In genomic region chr1:183804916-183805734, GRCh38 we compare ENCODE assay signal across 8 cellular contexts. TPM values are rescaled to one million over a fixed set of nuclear protein-coding genes. Genes with fewer than 3 reads are reported as not detected.
DNase-seq lines count a peak whose midpoint lies in the region; ATAC-seq and TF ChIP-seq lines count a peak whose summit lies in the region.

TSS of gene RGL1 (plus strand) at chr1:183805120. CDS start at chr1:183805298, 178 bp downstream.

- TF ChIP-seq CTCF in C4-2B (conservative IDR thresholded peaks at IDR 0.05): no peak
- TF ChIP-seq CTCF in Peyer's patch (IDR thresholded peaks at IDR 0.05): no peak

- H3K4me1 ChIP-seq in Peyer's patch: peaks cover 0 to 15% (median 2%) of the 10 kb centered on the region in 4 donors

- TF ChIP-seq POLR2A in Peyer's patch (IDR thresholded peaks at IDR 0.05): peak; percentile 24 to 40

- H3K4me3 ChIP-seq in Peyer's patch: peak within 1 kb of the TSS; percentile 35 to 75 (median 48)

- DNase-seq in Peyer's patch: peak; percentile 17 to 74 (median 72)
- peak; percentile 88 for DNase-seq in astrocyte of the hippocampus (ENCODE audit: low read depth, low spot score)
- DNase-seq in hepatic stellate cell (ENCODE audit: low spot score): peak; percentile 59
- DNase-seq in posterior vena cava (ENCODE audit: low spot score): peak; percentile 92

- H3K27ac ChIP-seq in C4-2B: peak within 1 kb of the TSS; percentile 81
- peak within 1 kb of the TSS; percentile 25 to 83 (median 63) for H3K27ac ChIP-seq in Peyer's patch

- no peaks in the 10 kb centered on the region for H3K27me3 ChIP-seq in Peyer's patch

- intact Hi-C loops in posterior vena cava (cut with DNase I): no loop called here

- ATAC-seq in GM19035 (IDR thresholded peaks at IDR 0.05; ENCODE audit: unreplicated experiment): peak; percentile 55
- peak; percentile 66 for ATAC-seq in HG03342 (IDR thresholded peaks at IDR 0.05; ENCODE audit: unreplicated experiment)
- no peak for ATAC-seq in GM21786 (IDR thresholded peaks at IDR 0.05; ENCODE audit: unreplicated experiment)

- H3K9me3 ChIP-seq in Peyer's patch: peaks cover 0 to 5% (median 0%) of the 10 kb centered on the region in 4 donors

- H3K36me3 ChIP-seq in Peyer's patch: no peaks in the 10 kb centered on the region

RNA-seq across cellular contexts. Expression of gene RGL1, which starts in this region (rescaled TPM):
- total RNA-seq in Peyer's patch (10 to 100 TPM in 3 of 4 donors, 1 to 10 TPM in 1; 8.9 to 32.2 (median 13.2) TPM), posterior vena cava (10 to 100 TPM; 26.3 to 34.0 TPM)
